In genomic region chr19:4077800-4078683, GRCh38 we compare ENCODE assay signal across 1 cellular context.
TF ChIP-seq lines count a peak whose summit lies in the region.

No MANE protein-coding gene starts in this region.

TF ChIP-seq in GM12878, 131 proteins besides CTCF, POLR2A, EP300 and RAD21 (continued from another document):
- TF ChIP-seq, protein P1, sequence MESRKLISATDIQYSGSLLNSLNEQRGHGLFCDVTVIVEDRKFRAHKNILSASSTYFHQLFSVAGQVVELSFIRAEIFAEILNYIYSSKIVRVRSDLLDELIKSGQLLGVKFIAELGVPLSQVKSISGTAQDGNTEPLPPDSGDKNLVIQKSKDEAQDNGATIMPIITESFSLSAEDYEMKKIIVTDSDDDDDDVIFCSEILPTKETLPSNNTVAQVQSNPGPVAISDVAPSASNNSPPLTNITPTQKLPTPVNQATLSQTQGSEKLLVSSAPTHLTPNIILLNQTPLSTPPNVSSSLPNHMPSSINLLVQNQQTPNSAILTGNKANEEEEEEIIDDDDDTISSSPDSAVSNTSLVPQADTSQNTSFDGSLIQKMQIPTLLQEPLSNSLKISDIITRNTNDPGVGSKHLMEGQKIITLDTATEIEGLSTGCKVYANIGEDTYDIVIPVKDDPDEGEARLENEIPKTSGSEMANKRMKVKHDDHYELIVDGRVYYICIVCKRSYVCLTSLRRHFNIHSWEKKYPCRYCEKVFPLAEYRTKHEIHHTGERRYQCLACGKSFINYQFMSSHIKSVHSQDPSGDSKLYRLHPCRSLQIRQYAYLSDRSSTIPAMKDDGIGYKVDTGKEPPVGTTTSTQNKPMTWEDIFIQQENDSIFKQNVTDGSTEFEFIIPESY (IDR thresholded peaks at IDR 0.05): no peak
- no peak for TF ChIP-seq TCF3 (IDR thresholded peaks at IDR 0.05; ENCODE audit: borderline replicate concordance, insufficient read depth, low read depth, low read length)
- no peak for TF ChIP-seq CEBPB (IDR thresholded peaks at IDR 0.05; ENCODE audit: borderline replicate concordance in 1 of 2, low read depth in 2 of 2, low read length in 2 of 2)
- no peak for TF ChIP-seq ASH2L (IDR thresholded peaks at IDR 0.05; ENCODE audit: borderline replicate concordance, low read depth)
- no peak for TF ChIP-seq BACH1 (IDR thresholded peaks at IDR 0.05; ENCODE audit: borderline replicate concordance)
- TF ChIP-seq SRF (IDR thresholded peaks at IDR 0.05; ENCODE audit: low read depth in 2 of 2, low read length in 2 of 2): peak; percentile 62 to 77; a peak in 3 of 4 replicates
- TF ChIP-seq EED (IDR thresholded peaks at IDR 0.05; ENCODE audit: low read depth): peak; percentile 74
- peak; percentile 74 for TF ChIP-seq IKZF1 (conservative IDR thresholded peaks at IDR 0.05)
- no peak for TF ChIP-seq JUNB (IDR thresholded peaks at IDR 0.05)
- 0 out of 2 replicates have a peak, but pooled peaks have one; percentile 11 for TF ChIP-seq MLLT1 (IDR thresholded peaks at IDR 0.05)
- TF ChIP-seq MTA2 (IDR thresholded peaks at IDR 0.05; ENCODE audit: low read depth): no peak
- no peak for TF ChIP-seq RELA (IDR thresholded peaks at IDR 0.05; ENCODE audit: borderline replicate concordance, partially characterized antibody)
- peak; percentile 32 for TF ChIP-seq USF1 (IDR thresholded peaks at IDR 0.05; ENCODE audit: borderline replicate concordance, extremely low read length, insufficient read depth, low read depth, low read length)
- peak; percentile 99 for TF ChIP-seq ESRRA (IDR thresholded peaks at IDR 0.05; ENCODE audit: low read length)
- no peak for TF ChIP-seq BCLAF1 (IDR thresholded peaks at IDR 0.05)
- TF ChIP-seq RUNX3 (IDR thresholded peaks at IDR 0.05; ENCODE audit: low read length): peak; percentile 42; the same call in 1 of the 2 replicates
- TF ChIP-seq CBFB (IDR thresholded peaks at IDR 0.05; ENCODE audit: low read depth): 0 out of 2 replicates have a peak, but pooled peaks have one; percentile 61
- no peak for TF ChIP-seq JUND (IDR thresholded peaks at IDR 0.05; ENCODE audit: low read depth, low read length)
